Comparison of ENCODE assay signal across 28 cellular contexts in the genomic region with DNA sequence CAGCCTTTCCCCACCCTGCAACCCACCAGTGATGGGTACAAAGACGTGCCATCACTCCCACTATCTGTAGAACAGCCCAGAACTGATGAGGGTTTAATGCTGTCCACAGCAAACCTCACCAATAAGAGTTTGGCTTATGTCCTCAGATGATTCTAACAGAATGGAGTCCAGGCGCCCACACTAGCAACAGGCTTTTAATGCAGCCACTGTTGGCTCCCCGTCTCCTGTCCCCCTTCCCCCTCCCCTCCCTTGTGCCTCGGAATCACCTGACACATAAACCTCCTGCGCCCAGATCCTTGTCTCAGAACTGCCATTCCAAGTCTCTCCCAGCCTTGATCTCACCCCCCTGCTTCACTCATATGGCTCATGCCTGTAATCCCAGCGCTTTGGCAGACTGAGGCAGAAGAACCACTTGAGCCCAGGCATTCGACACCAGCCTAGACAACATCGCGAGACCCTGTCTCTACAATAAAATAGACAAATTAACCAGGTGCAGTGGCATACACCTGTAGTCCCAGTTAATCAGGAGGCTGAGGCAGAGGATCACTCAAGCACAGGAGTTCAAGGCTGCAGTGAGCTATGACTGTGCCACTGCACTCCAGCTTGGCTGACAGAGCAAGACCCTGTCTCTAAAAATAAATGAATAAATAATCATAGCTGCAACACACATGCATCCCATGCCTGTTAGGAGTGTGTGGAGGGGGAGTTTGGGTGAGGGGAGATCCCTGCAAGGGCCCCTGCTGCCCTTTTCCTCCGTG.
DNase-seq lines count a peak whose midpoint lies in the region; ATAC-seq and TF ChIP-seq lines count a peak whose summit lies in the region.
"Had no signal": no experiment of that assay in that cellular context is flagged by ENCODE, and none has a peak within 500 bp of the region (broad histone marks: within the 10 kb centered on the region; RNA-seq: fewer than 3 reads in every experiment).

No MANE protein-coding gene starts in this region.

- H3K4me2 ChIP-seq in neuronal stem cell (ENCODE audit: insufficient read depth, low read length, poor library complexity, severe bottlenecking): no peak overlapping the region
- no peak overlapping the region for H3K4me2 ChIP-seq in hepatocyte
- H3K4me2 ChIP-seq: KMS-11 had no signal

- no peaks in the 10 kb centered on the region for H4K20me1 ChIP-seq in hepatocyte (ENCODE audit: insufficient read depth, poor library complexity, severe bottlenecking)

- intact Hi-C loops in spleen (cut with DNase I; ENCODE audit: low total_unique reads): no loop called here

- H3K9me3 Mint-ChIP-seq in activated CD4-positive, alpha-beta T cell treated with anti-CD3 and anti-CD28 coated beads, Interleukin-2, amount 10 ng/mL, durations not matched to agents 7 days and 5 days: no peaks in the 10 kb centered on the region
- peaks cover under 1 to 3% (median 1%) of the 10 kb centered on the region in 5 experiments for H3K9me3 Mint-ChIP-seq in brain
- H3K9me3 Mint-ChIP-seq: activated naive CD4-positive, alpha-beta T cell treated with anti-CD3 and anti-CD28 coated beads, Interleukin-2, amount 50 U/mL, for 24 hours; T-helper 2 cell treated with Interferon-gamma antibody and Interleukin-4, amounts not matched to agents 5 μg/mL and 100 μg/mL, for 36 hours had no signal

- ATAC-seq in HG02884 (IDR thresholded peaks at IDR 0.05; ENCODE audit: unreplicated experiment): no peak
- ATAC-seq in GM21723 (IDR thresholded peaks at IDR 0.05; ENCODE audit: unreplicated experiment): no peak
- ATAC-seq: gastroesophageal sphincter, lower lobe of right lung had no signal

- no peaks in the 10 kb centered on the region for H3K9me2 ChIP-seq in hepatocyte (replicated peaks; ENCODE audit: insufficient read depth)

- H4K8ac ChIP-seq in neuronal stem cell (ENCODE audit: low read depth, low read length): no peak overlapping the region

- TF ChIP-seq POLR2A in spleen (IDR thresholded peaks at IDR 0.05): no peak

- H3K4me1 ChIP-seq in neuronal stem cell (ENCODE audit: control insufficient read depth in 2 of 2, insufficient read depth in 1 of 2, low read depth in 1 of 2, low read length in 2 of 2) (peaks cover 0 to 8% of the 10 kb centered on the region in 2 donors), spleen (peaks cover 29 to 69% (median 42%) of the 10 kb centered on the region in 6 donors), hepatocyte (ENCODE audit: insufficient read depth) (peaks cover 4% of the 10 kb centered on the region)

- CTCF ChIA-PET in activated CD4-positive, alpha-beta T cell treated with anti-CD3 and anti-CD28 coated beads, Interleukin-2, amount 10 ng/mL, durations not matched to agents 7 days and 5 days (lab: Charles Lee): interaction anchor here (1.1 to 1.2 kb wide), 2 partner anchors 9 to 20 kb away, joined by 3 read pairs; no protein-coding TSS in a partner anchor

- H3K9me3 ChIP-seq in neuronal stem cell (replicated peaks in 1 of 2; ENCODE audit: control insufficient read depth in 2 of 2, insufficient read depth in 1 of 2, low read depth in 1 of 2, low read length in 2 of 2) (no peaks in the 10 kb centered on the region), spleen (no peaks in the 10 kb centered on the region), hepatocyte (ENCODE audit: low read depth) (no peaks in the 10 kb centered on the region)
- H3K9me3 ChIP-seq: gastroesophageal sphincter, lower lobe of right lung had no signal

- H3K4ac ChIP-seq in neuronal stem cell (ENCODE audit: low read length): no peak overlapping the region

- TF ChIP-seq CTCF in brain (conservative IDR thresholded peaks at IDR 0.05): no peak
- TF ChIP-seq CTCF in spleen (IDR thresholded peaks at IDR 0.05 in 8 of 11, conservative IDR thresholded peaks at IDR 0.05 in 3 of 11): no peak
- no peak for TF ChIP-seq CTCF in hepatocyte (IDR thresholded peaks at IDR 0.05; ENCODE audit: poor library complexity)

- H3K18ac ChIP-seq in neuronal stem cell (ENCODE audit: low read length): no peak overlapping the region

- no peak overlapping the region for H2AK5ac ChIP-seq in neuronal stem cell (ENCODE audit: low read depth, low read length)

- H3K4me3 Mint-ChIP-seq in activated CD4-positive, alpha-beta T cell treated with anti-CD3 and anti-CD28 coated beads, Interleukin-2, amount 10 ng/mL, durations not matched to agents 7 days and 5 days: no peak overlapping the region
- H3K4me3 Mint-ChIP-seq in brain: no peak overlapping the region
- H3K4me3 Mint-ChIP-seq: activated naive CD4-positive, alpha-beta T cell treated with anti-CD3 and anti-CD28 coated beads, Interleukin-2, amount 50 U/mL, for 24 hours; CD4-positive, CD25-positive, alpha-beta regulatory T cell; T-helper 2 cell treated with Interferon-gamma antibody and Interleukin-4, amounts not matched to agents 5 μg/mL and 100 μg/mL, for 36 hours; type B pancreatic cell had no signal

- H3K27me3 ChIP-seq in neuronal stem cell (ENCODE audit: control insufficient read depth in 3 of 3, insufficient read depth in 3 of 3, low read depth in 1 of 3, low read length in 3 of 3) (peaks cover 0 to 24% (median 0%) of the 10 kb centered on the region in 3 experiments), spleen (replicated peaks in 1 of 7) (no peaks in the 10 kb centered on the region), hepatocyte (no peaks in the 10 kb centered on the region)
- H3K27me3 ChIP-seq: gastroesophageal sphincter had no signal

- WGBS in neuronal stem cell (ENCODE audit: extremely low coverage in 2 of 2, insufficient read length in 2 of 2, insufficient replicate concordance in 1 of 2), 2 donors: no CpG with 5 or more reads among the region's 10 CpGs
- 80 to 90% (median 83%) methylated on average over 10 of the region's 10 CpGs for WGBS in spleen, 5 donors
- WGBS in hepatocyte (ENCODE audit: low lambda C conversion rate, missing lambda C conversion rate): 83% methylated on average over 9 of the region's 10 CpGs

- H4K91ac ChIP-seq in neuronal stem cell (ENCODE audit: low read depth, low read length, poor library complexity): no peak overlapping the region

- H3K4me3 ChIP-seq in neuronal stem cell (ENCODE audit: low read length in 2 of 2): no peak overlapping the region
- no peak overlapping the region for H3K4me3 ChIP-seq in spleen
- H3K4me3 ChIP-seq in hepatocyte: no peak overlapping the region
- H3K4me3 ChIP-seq: gastroesophageal sphincter, lower lobe of right lung had no signal

- H3K27ac ChIP-seq in neuronal stem cell (replicated peaks; ENCODE audit: low read length): no peak overlapping the region
- no peak overlapping the region for H3K27ac ChIP-seq in spleen
- no peak overlapping the region for H3K27ac ChIP-seq in hepatocyte
- H3K27ac ChIP-seq: gastroesophageal sphincter, KMS-11, lower lobe of right lung had no signal

- peaks cover 6% of the 10 kb centered on the region for H3K27me3 Mint-ChIP-seq in activated CD4-positive, alpha-beta T cell treated with anti-CD3 and anti-CD28 coated beads, Interleukin-2, amount 10 ng/mL, durations not matched to agents 7 days and 5 days
- H3K27me3 Mint-ChIP-seq in brain: peaks cover 3% of the 10 kb centered on the region
- H3K27me3 Mint-ChIP-seq: activated naive CD4-positive, alpha-beta T cell treated with anti-CD3 and anti-CD28 coated beads, Interleukin-2, amount 50 U/mL, for 24 hours had no signal

- peak overlapping the region; percentile 42 for H2BK120ac ChIP-seq in neuronal stem cell (ENCODE audit: low read depth, low read length)

- peak overlapping the region; percentile 49 for H2BK15ac ChIP-seq in neuronal stem cell (ENCODE audit: low read length)

- H2BK12ac ChIP-seq in neuronal stem cell (ENCODE audit: low read length): no peak overlapping the region

- H3K4me1 Mint-ChIP-seq in activated CD4-positive, alpha-beta T cell treated with anti-CD3 and anti-CD28 coated beads, Interleukin-2, amount 10 ng/mL, durations not matched to agents 7 days and 5 days: peaks cover 12% of the 10 kb centered on the region
- peaks cover 34% of the 10 kb centered on the region for H3K4me1 Mint-ChIP-seq in brain

- H2AFZ ChIP-seq in neuronal stem cell (ENCODE audit: low read length) (no peak overlapping the region), hepatocyte (no peak overlapping the region)

- H3K27ac Mint-ChIP-seq in activated CD4-positive, alpha-beta T cell treated with anti-CD3 and anti-CD28 coated beads, Interleukin-2, amount 10 ng/mL, durations not matched to agents 7 days and 5 days: peak overlapping the region; percentile 52
- H3K27ac Mint-ChIP-seq in brain: peak overlapping the region in 3 of 5 experiments; percentile 21 to 42 (median 34)
- H3K27ac Mint-ChIP-seq: activated naive CD4-positive, alpha-beta T cell treated with anti-CD3 and anti-CD28 coated beads, Interleukin-2, amount 50 U/mL, for 24 hours; CD4-positive, CD25-positive, alpha-beta regulatory T cell; T-helper 2 cell treated with Interferon-gamma antibody and Interleukin-4, amounts not matched to agents 5 μg/mL and 100 μg/mL, for 36 hours; type B pancreatic cell had no signal

- H3K9ac ChIP-seq in neuronal stem cell (ENCODE audit: low read depth, low read length, poor library complexity): no peak overlapping the region
- H3K9ac ChIP-seq: KMS-11 had no signal

- H2BK5ac ChIP-seq in neuronal stem cell (ENCODE audit: low read length): no peak overlapping the region

- H3K79me1 ChIP-seq in neuronal stem cell (ENCODE audit: low read depth, low read length): no peaks in the 10 kb centered on the region

- H3K36me3 ChIP-seq in neuronal stem cell (replicated peaks in 1 of 2; ENCODE audit: control insufficient read depth in 2 of 2, insufficient read depth in 2 of 2, low read length in 2 of 2) (no peaks in the 10 kb centered on the region), spleen (no peaks in the 10 kb centered on the region), hepatocyte (replicated peaks; ENCODE audit: insufficient read depth, low read depth) (no peaks in the 10 kb centered on the region)
- H3K36me3 ChIP-seq: gastroesophageal sphincter, lower lobe of right lung had no signal

- POLR2A ChIA-PET in activated CD4-positive, alpha-beta T cell treated with anti-CD3 and anti-CD28 coated beads, Interleukin-2, amount 10 ng/mL, durations not matched to agents 7 days and 5 days (lab: Charles Lee): no interaction called here

- no peak overlapping the region for H3K14ac ChIP-seq in neuronal stem cell (ENCODE audit: low read length)

- H3K23ac ChIP-seq in neuronal stem cell (ENCODE audit: low read depth, low read length, poor library complexity): no peak overlapping the region

- no peaks in the 10 kb centered on the region for H3K79me2 ChIP-seq in hepatocyte

- DNase-seq in activated CD4-positive, alpha-beta T cell treated with anti-CD3 and anti-CD28 coated beads, Interleukin-2, amount 10 ng/mL, durations not matched to agents 7 days and 5 days: no peak
- no peak for DNase-seq in activated CD4-positive, alpha-beta T cell treated with anti-CD3 and anti-CD28 coated beads, Interleukin-2, amount 50 U/mL, for 4 hours
- DNase-seq in neuronal stem cell (ENCODE audit: low spot score): no peak
- no peak for DNase-seq in spleen
- DNase-seq in hepatocyte (ENCODE audit: low spot score): no peak
- DNase-seq: 8988T; activated CD4-positive, alpha-beta T cell treated with anti-CD3 and anti-CD28 coated beads for 4 hours; activated CD8-positive, alpha-beta memory T cell treated with anti-CD3 and anti-CD28 coated beads for 24 hours; activated T-cell treated with anti-CD3 and anti-CD28 coated beads for 4 hours; CD4-positive, CD25-positive, alpha-beta regulatory T cell; DND-41; lower lobe of right lung; MM.1S; NCI-H1417; NCI-H2081; NCI-H226; right cardiac atrium; SIG-M5; stimulated activated CD4-positive, alpha-beta T cell treated with anti-CD3 and anti-CD28 coated beads, Interleukin-12 subunit alpha, Interleukin-12 subunit beta, amount 100 ng/mL, for 4 hours; stimulated activated CD4-positive, alpha-beta T cell treated with anti-CD3 and anti-CD28 coated beads, Interleukin-2, amount 100 ng/mL, for 48 hours had no signal

- H3K36me3 Mint-ChIP-seq in activated CD4-positive, alpha-beta T cell treated with anti-CD3 and anti-CD28 coated beads, Interleukin-2, amount 10 ng/mL, durations not matched to agents 7 days and 5 days (ENCODE audit: low read depth): no peaks in the 10 kb centered on the region
- no peaks in the 10 kb centered on the region for H3K36me3 Mint-ChIP-seq in brain
- H3K36me3 Mint-ChIP-seq: activated naive CD4-positive, alpha-beta T cell treated with anti-CD3 and anti-CD28 coated beads, Interleukin-2, amount 50 U/mL, for 24 hours; CD4-positive, CD25-positive, alpha-beta regulatory T cell; type B pancreatic cell had no signal
